Comparison of ENCODE assay signal across 11 cellular contexts in the genomic region with DNA sequence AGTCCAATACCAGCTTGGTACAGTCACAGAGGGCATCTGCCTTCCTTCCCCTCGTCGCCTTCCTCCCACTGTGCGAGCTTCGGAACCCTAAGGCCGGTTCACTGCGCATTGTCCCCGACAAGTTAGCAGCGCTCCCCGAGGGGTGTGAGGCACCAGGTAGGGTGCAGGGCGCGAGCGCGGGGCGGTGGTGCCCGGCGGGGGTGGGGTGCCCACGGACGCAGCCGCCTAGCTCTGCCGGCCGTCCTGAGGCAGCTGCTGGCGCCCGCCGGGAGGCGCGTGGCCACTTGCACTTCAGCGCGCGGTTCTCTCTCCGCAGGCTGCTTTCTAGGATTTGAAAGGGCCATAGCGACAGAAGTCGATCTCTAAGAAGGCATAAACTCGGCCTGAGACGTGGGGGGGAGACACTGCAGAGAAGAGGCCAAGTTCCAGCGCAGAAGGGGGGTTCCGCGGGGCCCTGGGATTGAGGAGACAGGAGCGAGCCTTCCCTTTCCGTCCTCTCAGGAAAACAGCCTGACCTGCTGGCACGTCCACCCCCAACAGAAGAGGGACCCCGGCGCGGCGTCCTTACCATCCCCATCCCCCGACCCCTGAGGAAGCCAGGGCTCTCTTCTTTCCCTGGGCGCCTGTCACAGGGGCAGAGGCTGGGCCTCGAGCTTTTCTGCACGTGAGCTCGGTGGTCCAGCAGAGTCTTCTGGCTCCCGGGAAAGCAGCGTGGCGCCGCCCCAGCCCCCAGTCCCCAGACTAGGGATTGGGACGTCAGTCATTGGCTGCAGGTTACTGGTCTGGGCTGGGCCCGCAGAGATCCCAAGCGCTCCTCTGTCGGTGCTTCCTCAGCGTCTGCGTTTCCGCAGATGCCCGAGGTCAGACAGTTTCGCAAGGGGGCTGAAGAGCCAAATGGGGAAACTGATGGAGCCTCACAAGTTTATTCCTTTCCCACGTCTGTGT. TPM values are rescaled to one million over a fixed set of nuclear protein-coding genes. Genes with fewer than 3 reads are reported as not detected.
DNase-seq lines count a peak whose midpoint lies in the region; ATAC-seq and TF ChIP-seq lines count a peak whose summit lies in the region.
"Had no signal": no experiment of that assay in that cellular context is flagged by ENCODE, and none has a peak within 500 bp of the region (broad histone marks: within the 10 kb centered on the region; RNA-seq: fewer than 3 reads in every experiment).

No MANE protein-coding gene starts in this region.

- no peak for ATAC-seq in HG03457 (IDR thresholded peaks at IDR 0.05; ENCODE audit: unreplicated experiment)

- H3K36me3 Mint-ChIP-seq in HFFc6 (ENCODE audit: low read depth) (0 out of 2 replicates have a peak, but pooled peaks cover 4% of the 10 kb centered on the region), chondrocyte (ENCODE audit: low read depth) (peaks cover 2% of the 10 kb centered on the region), nephron progenitor cell (ENCODE audit: low read depth) (peaks cover 4% of the 10 kb centered on the region)

- peak; percentile 30 for DNase-seq in CD1c-positive myeloid dendritic cell (ENCODE audit: extremely low spot score)
- DNase-seq in HFFc6 = no peak
- DNase-seq in chondrocyte (ENCODE audit: low spot score) = no peak
- DNase-seq in nephron progenitor cell = peak; percentile 42
- no peak for DNase-seq in medulla oblongata (ENCODE audit: extremely low spot score)
- no peak for DNase-seq in HuH-7.5 (ENCODE audit: low spot score)
- DNase-seq in mesenteric fat pad (ENCODE audit: low spot score) = no peak
- DNase-seq: DMS79 treated with DMSO at 0.1 percent for 48 hours, SHP77, substantia nigra had no signal

- H3K4me3 Mint-ChIP-seq in HFFc6 (peak overlapping the region; percentile 30; the same call in 1 of the 2 replicates), chondrocyte (ENCODE audit: unreplicated experiment) (no peak overlapping the region), nephron progenitor cell (no peak overlapping the region)

- TF ChIP-seq CTCF in HFFc6 (IDR thresholded peaks at IDR 0.05) (no peak), chondrocyte (IDR thresholded peaks at IDR 0.05) (peak; percentile 10), nephron progenitor cell (IDR thresholded peaks at IDR 0.05) (no peak)

- H3K27ac Mint-ChIP-seq in HFFc6 (no peak overlapping the region), chondrocyte (ENCODE audit: unreplicated experiment) (no peak overlapping the region), nephron progenitor cell (no peak overlapping the region)

- H3K4me1 Mint-ChIP-seq in HFFc6 (ENCODE audit: low read depth) (peaks cover 15% of the 10 kb centered on the region; the same call in 1 of the 2 replicates), chondrocyte (ENCODE audit: low read depth) (peaks cover 19% of the 10 kb centered on the region), nephron progenitor cell (peaks cover 4% of the 10 kb centered on the region)

- no peaks in the 10 kb centered on the region for H3K9me3 Mint-ChIP-seq in HFFc6
- peaks cover 4% of the 10 kb centered on the region for H3K9me3 Mint-ChIP-seq in chondrocyte (ENCODE audit: low read depth)
- peaks cover 13% of the 10 kb centered on the region for H3K9me3 Mint-ChIP-seq in nephron progenitor cell

- H3K27me3 Mint-ChIP-seq in HFFc6 (ENCODE audit: insufficient read depth) (peaks cover 45% of the 10 kb centered on the region), chondrocyte (ENCODE audit: low read depth) (peaks cover 70% of the 10 kb centered on the region), nephron progenitor cell (ENCODE audit: low read depth, poor library complexity) (peaks cover 93% of the 10 kb centered on the region)

RNA-seq across cellular contexts. Expression of gene PRDM13, which starts 15.6 kb away (rescaled TPM):
- total RNA-seq in HFFc6 (2021; fragmentation: NEBNext Ultra II Directional; extraction: Animal tissue kit (Norgen Biotek cat#: 25700)) = not detected
- not detected in 3 replicates for total RNA-seq in chondrocyte
- total RNA-seq in mesenteric fat pad = not detected

RNA-seq across cellular contexts. Expression of gene CCNC, which starts 22.5 kb away (rescaled TPM):
- total RNA-seq in HFFc6 (2021; fragmentation: NEBNext Ultra II Directional; extraction: Animal tissue kit (Norgen Biotek cat#: 25700)) = 10 to 100 TPM; 40.9 to 46.3 (median 43.1) TPM
- total RNA-seq in chondrocyte = 35.0 to 45.0 TPM (median 35.5 TPM) in 3 replicates
- 45.3 TPM for total RNA-seq in mesenteric fat pad

Comparison
In these comparisons a context has a peak if more than half of its experiments do, and no peak if none do; other contexts are left out.
1. DNase-seq: peak in CD1c-positive myeloid dendritic cell (single experiment) and nephron progenitor cell (single experiment); none in HFFc6 (single experiment), chondrocyte (single experiment), medulla oblongata (single experiment), HuH-7.5 (single experiment) and mesenteric fat pad (single experiment).